ENCODE assay signal across 23 cellular contexts in the genomic region with DNA sequence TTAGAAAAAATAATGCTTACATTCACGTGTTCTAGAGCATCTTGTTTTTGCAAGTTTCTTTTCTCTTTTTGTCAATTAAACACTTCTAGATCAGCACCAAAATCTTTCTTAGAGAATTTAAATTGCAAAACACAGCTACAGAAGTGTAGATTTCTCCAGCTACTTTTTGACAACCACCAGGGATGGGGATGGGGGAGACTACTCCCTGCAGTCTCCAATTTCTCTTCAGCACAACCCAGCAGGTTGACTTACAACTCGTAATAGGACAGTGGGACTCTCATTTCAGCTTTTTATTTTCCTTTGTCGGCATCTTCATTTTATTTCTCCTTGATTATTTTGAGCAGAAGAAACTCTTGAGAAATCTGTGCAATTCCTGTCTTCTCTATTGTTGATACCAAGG.
A peak's percentile ranks its signal among the peaks of the same experiment; 100 is the strongest.
DNase-seq lines count a peak whose midpoint lies in the region; ATAC-seq, FAIRE-seq and TF ChIP-seq lines count a peak whose summit lies in the region.
"Had no signal": no experiment of that assay in that cellular context is flagged by ENCODE, and none has a peak within 500 bp of the region (broad histone marks: within the 10 kb centered on the region; RNA-seq: fewer than 3 reads in every experiment).

No MANE protein-coding gene starts in this region.

- H3K79me1 ChIP-seq in H1 (ENCODE audit: low read depth, low read length) = no peaks in the 10 kb centered on the region

- H4K20me1 ChIP-seq in mammary epithelial cell (ENCODE audit: insufficient read depth, low read length) = no peaks in the 10 kb centered on the region
- no peaks in the 10 kb centered on the region for H4K20me1 ChIP-seq in H1 (replicated peaks in 1 of 2; ENCODE audit: control insufficient read depth in 1 of 2, insufficient read depth in 2 of 2, low read length in 2 of 2)

- no peak overlapping the region for H2BK15ac ChIP-seq in H1 (ENCODE audit: low read length)

- FAIRE-seq in H1 (lab: Jason Lieb, UNC) = peak; percentile 50
- FAIRE-seq: D721Med, G401.6, GM12892, GM19239, HepG2 had no signal

- H3K27ac ChIP-seq in mammary epithelial cell (ENCODE audit: insufficient read depth, low read depth, low read length) (no peak overlapping the region), breast epithelium (no peak overlapping the region), H1 (ENCODE audit: low read depth, low read length) (no peak overlapping the region), uterus (no peak overlapping the region)
- H3K27ac ChIP-seq: 22Rv1, GM23248 had no signal

- H3K4me3 ChIP-seq in mammary epithelial cell (replicated peaks in 1 of 3; ENCODE audit: insufficient read depth in 1 of 3, low read depth in 2 of 3, low read length in 3 of 3) (no peak overlapping the region), breast epithelium (no peak overlapping the region), H1 (ENCODE audit: extremely low read depth in 1 of 4, insufficient read depth in 2 of 4, low read depth in 3 of 4, low read length in 4 of 4) (peak overlapping the region in 1 of 4 experiments; percentile 36; a peak in 2 of 8 replicates), uterus (no peak overlapping the region)
- H3K4me3 ChIP-seq: GM23248 had no signal

- H2BK120ac ChIP-seq in H1 (replicated peaks; ENCODE audit: low read depth, low read length) = no peak overlapping the region

- no peak overlapping the region for H3K56ac ChIP-seq in H1 (replicated peaks; ENCODE audit: insufficient read length, low read depth, low read length)

- no peaks in the 10 kb centered on the region for H3K36me3 Mint-ChIP-seq in progenitor cell of endocrine pancreas (ENCODE audit: insufficient read depth)
- H3K36me3 Mint-ChIP-seq: CD14-positive monocyte; CD8-positive, alpha-beta T cell had no signal

- H3K9ac ChIP-seq in mammary epithelial cell (ENCODE audit: insufficient read depth, low read length) (no peak overlapping the region), H1 (replicated peaks in 1 of 4; ENCODE audit: extremely low read depth in 1 of 4, low read depth in 3 of 4, low read length in 3 of 4) (no peak overlapping the region)
- H3K9ac ChIP-seq: GM23248 had no signal

- H2BK12ac ChIP-seq in H1 (ENCODE audit: low read depth, low read length) = no peak overlapping the region

- ATAC-seq in GM18520 (IDR thresholded peaks at IDR 0.05; ENCODE audit: unreplicated experiment) = no peak
- ATAC-seq: CD8-positive, alpha-beta T cell; HepG2 had no signal

- H3K27me3 ChIP-seq in mammary epithelial cell (ENCODE audit: insufficient read depth, low read length) (no peaks in the 10 kb centered on the region), breast epithelium (no peaks in the 10 kb centered on the region), H1 (replicated peaks in 1 of 4; ENCODE audit: control insufficient read depth in 3 of 4, extremely low read depth in 1 of 4, insufficient read depth in 3 of 4, low read length in 3 of 4) (no peaks in the 10 kb centered on the region), uterus (no peaks in the 10 kb centered on the region)

- 36% methylated on average over 3 of the region's 3 CpGs for WGBS in mammary epithelial cell (ENCODE audit: low coverage, missing lambda C conversion rate)
- 27% methylated on average over 3 of the region's 3 CpGs; no CpG with 5 or more reads in 1 of the 2 experiments for WGBS in H1 (ENCODE audit: extremely low coverage in 1 of 2, insufficient coverage in 1 of 2, insufficient read length in 1 of 2, insufficient replicate concordance in 2 of 2, low coverage in 1 of 2, low lambda C conversion rate in 2 of 2, missing lambda C conversion rate in 1 of 2), 2 experiments

- H3K4me1 Mint-ChIP-seq in progenitor cell of endocrine pancreas (ENCODE audit: low read depth) = peaks cover 3% of the 10 kb centered on the region
- H3K4me1 Mint-ChIP-seq: CD14-positive monocyte had no signal

- H2AFZ ChIP-seq in mammary epithelial cell (ENCODE audit: low read depth, low read length) = peak overlapping the region; percentile 24
- no peak overlapping the region for H2AFZ ChIP-seq in H1 (ENCODE audit: low read length)
- H2AFZ ChIP-seq: GM23248 had no signal

- H3K23me2 ChIP-seq in H1 (ENCODE audit: low read depth, low read length) = no peaks in the 10 kb centered on the region

- TF ChIP-seq CTCF in mammary epithelial cell (conservative IDR thresholded peaks at IDR 0.05 in 1 of 2, IDR thresholded peaks at IDR 0.05 in 1 of 2; ENCODE audit: extremely low read depth in 1 of 2, insufficient read depth in 1 of 2, low read depth in 1 of 2, low read length in 2 of 2) (no peak), breast epithelium (IDR thresholded peaks at IDR 0.05) (no peak), H1 (IDR thresholded peaks at IDR 0.05; ENCODE audit: control extremely low read depth in 1 of 3, insufficient read depth in 1 of 3, low read depth in 1 of 3, low read length in 3 of 3) (no peak), progenitor cell of endocrine pancreas (IDR thresholded peaks at IDR 0.05; ENCODE audit: unreplicated experiment) (no peak), uterus (IDR thresholded peaks at IDR 0.05) (no peak)

- no TSS peak for BruUV-seq in mammary epithelial cell (replicated peaks; lab: Mats Ljungman, UMichigan)

- H3K36me3 ChIP-seq in mammary epithelial cell (ENCODE audit: insufficient read depth, low read length) (no peaks in the 10 kb centered on the region), breast epithelium (no peaks in the 10 kb centered on the region), H1 (ENCODE audit: control insufficient read depth in 2 of 4, insufficient read depth in 4 of 4, low read length in 3 of 4) (no peaks in the 10 kb centered on the region), uterus (no peaks in the 10 kb centered on the region)

- peak overlapping the region; percentile 28 for H3K27ac Mint-ChIP-seq in progenitor cell of endocrine pancreas
- H3K27ac Mint-ChIP-seq: CD14-positive monocyte; CD8-positive, alpha-beta T cell; HFFc6 had no signal

- no peak overlapping the region for H2BK5ac ChIP-seq in H1 (ENCODE audit: low read depth, low read length)

- H4K91ac ChIP-seq in H1 (replicated peaks; ENCODE audit: insufficient read length, low read length) = peak overlapping the region; percentile 76

- in situ Hi-C loops in mammary epithelial cell (cut with MboI; ENCODE audit: low sequenced_read_pairs in 2 of 2) = no loop called here

- H4K8ac ChIP-seq in H1 (ENCODE audit: extremely low read depth, insufficient read depth, low read length) = no peak overlapping the region

- H3K9me3 ChIP-seq in mammary epithelial cell (replicated peaks; ENCODE audit: insufficient read depth, low read length) (no peaks in the 10 kb centered on the region), breast epithelium (no peaks in the 10 kb centered on the region), H1 (ENCODE audit: insufficient read depth in 2 of 2, low read depth in 1 of 2, low read length in 1 of 2) (no peaks in the 10 kb centered on the region), uterus (no peaks in the 10 kb centered on the region)

- no peaks in the 10 kb centered on the region for H3K27me3 Mint-ChIP-seq in progenitor cell of endocrine pancreas

- CTCF ChIA-PET in mammary epithelial cell (lab: Charles Lee; ENCODE audit: low non-redundant PET) (no interaction called here), H1 (lab: Charles Lee; ENCODE audit: partially characterized antibody) (interaction anchor here (1.0 to 1.4 kb wide), 2 partner anchors 13 to 19 kb away, joined by 4 read pairs; no protein-coding TSS in a partner anchor)

- DNase-seq in mammary epithelial cell (no peak), breast epithelium (ENCODE audit: low spot score in 2 of 2) (no peak), H1 (ENCODE audit: low read depth in 1 of 2, low spot score in 2 of 2) (no peak), iPS-NIHi11 (ENCODE audit: low spot score) (peak; percentile 10), progenitor cell of endocrine pancreas (ENCODE audit: low spot score, unreplicated experiment) (no peak), NCI-H510A (lab: John Stamatoyannopoulos, UW) (no peak), uterus (no peak)
- DNase-seq: CD8-positive, alpha-beta T cell; COR-L47; DMS153; DMS79 treated with DMSO at 0.1 percent for 48 hours; EL; GM23248; HCEC 1CT; HFFc6 had no signal

- no peaks in the 10 kb centered on the region for H3K4me1 ChIP-seq in mammary epithelial cell (ENCODE audit: insufficient read depth, low read length)
- H3K4me1 ChIP-seq in breast epithelium = no peaks in the 10 kb centered on the region
- peaks cover 0 to 3% (median 2%) of the 10 kb centered on the region in 4 experiments; a peak in 3 of 7 replicates for H3K4me1 ChIP-seq in H1 (replicated peaks in 1 of 4; ENCODE audit: control insufficient read depth in 3 of 4, insufficient read depth in 4 of 4, low read length in 3 of 4)
- no peaks in the 10 kb centered on the region for H3K4me1 ChIP-seq in uterus

- intact Hi-C loops in mammary epithelial cell (cut with micrococcal nuclease) (no loop called here), breast epithelium (cut with DNase I; ENCODE audit: low total_unique reads) (no loop called here), uterus (cut with DNase I; ENCODE audit: low total_unique reads) (no loop called here)

- H2AK5ac ChIP-seq in H1 (ENCODE audit: low read depth, low read length) = no peak overlapping the region

- no peak overlapping the region for H3K14ac ChIP-seq in H1 (ENCODE audit: insufficient read length)

- dilution Hi-C loops in mammary epithelial cell (cut with HindIII; ENCODE audit: low sequenced_read_pairs) = no loop called here

- H3K4me2 ChIP-seq in mammary epithelial cell (ENCODE audit: insufficient read depth, low read depth, low read length) (no peak overlapping the region), H1 (ENCODE audit: insufficient read depth in 1 of 2, low read depth in 2 of 2, low read length in 2 of 2) (peak overlapping the region; percentile 19 to 42; a peak in 2 of 4 replicates)

- no peak overlapping the region for H3K18ac ChIP-seq in H1 (ENCODE audit: extremely low read depth, low read length)

- no peak for TF ChIP-seq RAD21 in H1 (IDR thresholded peaks at IDR 0.05 in 1 of 2, conservative IDR thresholded peaks at IDR 0.05 in 1 of 2; ENCODE audit: low read depth in 2 of 2, low read length in 2 of 2)

- no peak overlapping the region for H3K4ac ChIP-seq in H1 (replicated peaks; ENCODE audit: insufficient read length, low read depth, low read length)

- no peak overlapping the region for H3K23ac ChIP-seq in H1 (ENCODE audit: insufficient read length)

- POLR2A ChIA-PET in H1 (lab: Charles Lee; ENCODE audit: partially characterized antibody) = no interaction called here

- H2BK20ac ChIP-seq in H1 (ENCODE audit: low read length) = no peak overlapping the region

- no peak overlapping the region for H4K5ac ChIP-seq in H1 (ENCODE audit: insufficient read length, low read depth, low read length)

- no peak overlapping the region for H3K4me3 Mint-ChIP-seq in progenitor cell of endocrine pancreas (ENCODE audit: low read depth)
- H3K4me3 Mint-ChIP-seq: CD14-positive monocyte; CD8-positive, alpha-beta T cell; HFFc6 had no signal

- TF ChIP-seq POLR2A in breast epithelium (IDR thresholded peaks at IDR 0.05) (no peak), H1 (IDR thresholded peaks at IDR 0.05; ENCODE audit: control extremely low read depth in 1 of 2, low read depth in 2 of 2, low read length in 2 of 2) (no peak), uterus (IDR thresholded peaks at IDR 0.05) (no peak)

- peaks cover 3% of the 10 kb centered on the region for H3K9me3 Mint-ChIP-seq in progenitor cell of endocrine pancreas (ENCODE audit: low read depth)

- no peak for TF ChIP-seq EP300 in H1 (IDR thresholded peaks at IDR 0.05; ENCODE audit: borderline replicate concordance in 1 of 2, low read depth in 2 of 2, low read length in 2 of 2)

- H3K79me2 ChIP-seq in mammary epithelial cell (ENCODE audit: insufficient read depth, low read length) (no peaks in the 10 kb centered on the region), H1 (ENCODE audit: control insufficient read depth in 1 of 2, insufficient read depth in 2 of 2, low read length in 2 of 2) (no peaks in the 10 kb centered on the region)
